ENCODE assay signal across 1 cellular context in the genomic region with DNA sequence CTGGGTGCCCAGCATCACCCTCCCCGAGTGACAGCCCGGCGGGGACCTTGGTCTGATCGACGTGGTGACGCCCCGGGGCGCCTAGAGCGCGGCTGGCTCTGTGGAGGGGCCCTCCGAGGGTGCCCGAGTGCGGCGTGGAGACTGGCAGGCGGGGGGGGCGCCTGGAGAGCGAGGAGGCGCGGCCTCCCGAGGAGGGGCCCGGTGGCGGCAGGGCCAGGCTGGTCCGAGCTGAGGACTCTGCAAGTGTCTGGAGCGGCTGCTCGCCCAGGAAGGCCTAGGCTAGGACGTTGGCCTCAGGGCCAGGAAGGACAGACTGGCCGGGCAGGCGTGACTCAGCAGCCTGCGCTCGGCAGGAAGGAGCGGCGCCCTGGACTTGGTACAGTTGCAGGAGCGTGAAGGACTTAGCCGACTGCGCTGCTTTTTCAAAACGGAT.
TF ChIP-seq lines count a peak whose summit lies in the region.

No MANE protein-coding gene starts in this region.

TF ChIP-seq in SK-N-SH, 30 proteins besides CTCF, POLR2A, EP300 and RAD21:
- TF ChIP-seq MAX (IDR thresholded peaks at IDR 0.05; ENCODE audit: low read depth): peak; percentile 65
- TF ChIP-seq GATA2 (CRISPR knock-in tag; IDR thresholded peaks at IDR 0.05): no peak
- TF ChIP-seq, protein P1, sequence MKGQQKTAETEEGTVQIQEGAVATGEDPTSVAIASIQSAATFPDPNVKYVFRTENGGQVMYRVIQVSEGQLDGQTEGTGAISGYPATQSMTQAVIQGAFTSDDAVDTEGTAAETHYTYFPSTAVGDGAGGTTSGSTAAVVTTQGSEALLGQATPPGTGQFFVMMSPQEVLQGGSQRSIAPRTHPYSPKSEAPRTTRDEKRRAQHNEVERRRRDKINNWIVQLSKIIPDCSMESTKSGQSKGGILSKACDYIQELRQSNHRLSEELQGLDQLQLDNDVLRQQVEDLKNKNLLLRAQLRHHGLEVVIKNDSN (IDR thresholded peaks at IDR 0.05; ENCODE audit: borderline replicate concordance, low read depth): no peak
- TF ChIP-seq CHD2 (IDR thresholded peaks at IDR 0.05; ENCODE audit: low read length, partially characterized antibody): no peak
- TF ChIP-seq EZH2phosphoT487 (IDR thresholded peaks at IDR 0.05; ENCODE audit: borderline replicate concordance, low read depth): no peak
- no peak for TF ChIP-seq REST (IDR thresholded peaks at IDR 0.05; ENCODE audit: low read depth, low read length)
- no peak for TF ChIP-seq MXI1 (IDR thresholded peaks at IDR 0.05; ENCODE audit: low read depth, low read length)
- TF ChIP-seq RCOR1 (IDR thresholded peaks at IDR 0.05; ENCODE audit: low read length): 0 out of 2 replicates have a peak, but pooled peaks have one; percentile 9
- no peak; the same call in 1 of the 2 replicates for TF ChIP-seq GABPA (IDR thresholded peaks at IDR 0.05; ENCODE audit: low read depth)
- TF ChIP-seq TAF1 (IDR thresholded peaks at IDR 0.05; ENCODE audit: borderline replicate concordance, low read depth, low read length): no peak
- TF ChIP-seq, protein P2, sequence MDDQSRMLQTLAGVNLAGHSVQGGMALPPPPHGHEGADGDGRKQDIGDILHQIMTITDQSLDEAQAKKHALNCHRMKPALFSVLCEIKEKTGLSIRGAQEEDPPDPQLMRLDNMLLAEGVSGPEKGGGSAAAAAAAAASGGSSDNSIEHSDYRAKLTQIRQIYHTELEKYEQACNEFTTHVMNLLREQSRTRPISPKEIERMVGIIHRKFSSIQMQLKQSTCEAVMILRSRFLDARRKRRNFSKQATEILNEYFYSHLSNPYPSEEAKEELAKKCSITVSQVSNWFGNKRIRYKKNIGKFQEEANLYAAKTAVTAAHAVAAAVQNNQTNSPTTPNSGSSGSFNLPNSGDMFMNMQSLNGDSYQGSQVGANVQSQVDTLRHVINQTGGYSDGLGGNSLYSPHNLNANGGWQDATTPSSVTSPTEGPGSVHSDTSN (IDR thresholded peaks at IDR 0.05): no peak
- TF ChIP-seq NRF1 (IDR thresholded peaks at IDR 0.05; ENCODE audit: low read depth, low read length): no peak
- peak; percentile 58; the same call in 1 of the 2 replicates for TF ChIP-seq ELF1 (IDR thresholded peaks at IDR 0.05)
- TF ChIP-seq TEAD4 (IDR thresholded peaks at IDR 0.05; ENCODE audit: borderline replicate concordance, insufficient read depth): no peak
- no peak for TF ChIP-seq POLR2AphosphoS5 (IDR thresholded peaks at IDR 0.05; ENCODE audit: low read depth, low read length)
- TF ChIP-seq SMC3 (IDR thresholded peaks at IDR 0.05; ENCODE audit: low read depth, low read length): no peak
- TF ChIP-seq MEF2A (IDR thresholded peaks at IDR 0.05; ENCODE audit: borderline replicate concordance, low read depth): no peak
- TF ChIP-seq FOXJ3 (CRISPR knock-in tag; IDR thresholded peaks at IDR 0.05): peak; percentile 22; the same call in 1 of the 2 replicates
- no peak for TF ChIP-seq USF2 (IDR thresholded peaks at IDR 0.05; ENCODE audit: borderline replicate concordance, low read depth, low read length)
- TF ChIP-seq RFX5 (IDR thresholded peaks at IDR 0.05; ENCODE audit: low read length): no peak
- peak; percentile 32; the same call in 1 of the 2 replicates for TF ChIP-seq FOSL2 (IDR thresholded peaks at IDR 0.05; ENCODE audit: borderline replicate concordance, low read depth)
